ENCODE assay signal across 10 cellular contexts in genomic region chr5:143401253-143401845, GRCh38. TPM values are rescaled to one million over a fixed set of nuclear protein-coding genes. Genes with fewer than 3 reads are reported as not detected.
DNase-seq lines count a peak whose midpoint lies in the region; ATAC-seq and TF ChIP-seq lines count a peak whose summit lies in the region.
"Had no signal": no experiment of that assay in that cellular context is flagged by ENCODE, and none has a peak within 500 bp of the region (broad histone marks: within the 10 kb centered on the region; RNA-seq: fewer than 3 reads in every experiment).

No MANE protein-coding gene starts in this region.

- H3K9me3 ChIP-seq in Loucy (ENCODE audit: insufficient read depth, low read depth, low read length) (no peaks in the 10 kb centered on the region), neural cell (ENCODE audit: low read length) (no peaks in the 10 kb centered on the region)

- H3K4me1 ChIP-seq in Loucy (ENCODE audit: insufficient read depth, low read length, poor library complexity, severe bottlenecking), result peaks cover 51% of the 10 kb centered on the region

- no peak for TF ChIP-seq EP300 in neural cell (conservative IDR thresholded peaks at IDR 0.05; ENCODE audit: poor library complexity, severe bottlenecking)

- DNase-seq in CD14-positive monocyte (ENCODE audit: low spot score) (no peak), iPS-NIHi11 (ENCODE audit: low spot score) (no peak), NCI-H1105 (lab: John Stamatoyannopoulos, UW) (no peak)
- DNase-seq: NCI-H1092 had no signal

- H4K20me1 ChIP-seq in Loucy (ENCODE audit: insufficient read depth, low read length, poor library complexity, severe bottlenecking), result peaks cover 64% of the 10 kb centered on the region
- no peaks in the 10 kb centered on the region for H4K20me1 ChIP-seq in neural cell (ENCODE audit: insufficient read depth)

- peak overlapping the region; percentile 96 for H3K4me2 ChIP-seq in Loucy (ENCODE audit: low read depth, low read length, poor library complexity, severe bottlenecking)
- H3K4me2 ChIP-seq in neural cell (ENCODE audit: low read length), result no peak overlapping the region

- H2AFZ ChIP-seq in Loucy (ENCODE audit: low read length) (no peak overlapping the region), neural cell (ENCODE audit: low read depth, low read length) (no peak overlapping the region)

- no peak overlapping the region for H3K27ac ChIP-seq in neural cell (ENCODE audit: low read length)
- H3K27ac ChIP-seq: cardiac muscle cell had no signal

- no peaks in the 10 kb centered on the region for H3K27me3 Mint-ChIP-seq in CD14-positive monocyte (ENCODE audit: low read depth in 3 of 3)
- H3K27me3 Mint-ChIP-seq in dendritic cell treated with granulocyte-macrophage colony-stimulating factor and Interleukin-4, amounts not matched to agents 40 ng/mL and 50 ng/mL, for 4 days, result no peaks in the 10 kb centered on the region

- peaks cover 55% of the 10 kb centered on the region for H3K4me1 Mint-ChIP-seq in CD14-positive monocyte
- H3K4me1 Mint-ChIP-seq in dendritic cell treated with granulocyte-macrophage colony-stimulating factor and Interleukin-4, amounts not matched to agents 40 ng/mL and 50 ng/mL, for 4 days (ENCODE audit: low read depth), result peaks cover 48% of the 10 kb centered on the region

- peaks cover 25 to 26% of the 10 kb centered on the region in 2 donors for H3K36me3 Mint-ChIP-seq in CD14-positive monocyte
- peaks cover 30% of the 10 kb centered on the region for H3K36me3 Mint-ChIP-seq in dendritic cell treated with granulocyte-macrophage colony-stimulating factor and Interleukin-4, amounts not matched to agents 40 ng/mL and 50 ng/mL, for 4 days (ENCODE audit: low read depth)

- no peak for TF ChIP-seq CTCF in CD14-positive monocyte (IDR thresholded peaks at IDR 0.05)
- TF ChIP-seq CTCF in Loucy (conservative IDR thresholded peaks at IDR 0.05; ENCODE audit: low read length), result no peak
- no peak for TF ChIP-seq CTCF in neural cell (IDR thresholded peaks at IDR 0.05; ENCODE audit: poor library complexity, severe bottlenecking)

- H3K27ac Mint-ChIP-seq in CD14-positive monocyte, result no peak overlapping the region
- no peak overlapping the region for H3K27ac Mint-ChIP-seq in dendritic cell treated with granulocyte-macrophage colony-stimulating factor and Interleukin-4, amounts not matched to agents 40 ng/mL and 50 ng/mL, for 4 days

- no peaks in the 10 kb centered on the region for H3F3A ChIP-seq in Loucy (ENCODE audit: low read depth)
- H3F3A ChIP-seq in neural cell (ENCODE audit: insufficient read depth, low read length, poor library complexity, severe bottlenecking), result no peaks in the 10 kb centered on the region

- no peak for TF ChIP-seq RAD21 in neural cell (conservative IDR thresholded peaks at IDR 0.05)

- intact Hi-C loops in CD14-positive monocyte (cut with micrococcal nuclease), result loop anchor here (5.0 to 10.0 kb wide), 5 partner anchors 36 to 397 kb away; no protein-coding TSS in a partner anchor
- intact Hi-C loops in dendritic cell treated with granulocyte-macrophage colony-stimulating factor and Interleukin-4, amounts not matched to agents 40 ng/mL and 50 ng/mL, for 4 days (cut with micrococcal nuclease), result loop anchor here (5.0 to 10.0 kb wide), 6 partner anchors 163 to 763 kb away; no protein-coding TSS in a partner anchor

- peak overlapping the region; percentile 90 for H3K4me3 Mint-ChIP-seq in CD14-positive monocyte
- peak overlapping the region; percentile 88 for H3K4me3 Mint-ChIP-seq in dendritic cell treated with granulocyte-macrophage colony-stimulating factor and Interleukin-4, amounts not matched to agents 40 ng/mL and 50 ng/mL, for 4 days

- H3K4me3 ChIP-seq in Loucy (ENCODE audit: low read length, poor library complexity, severe bottlenecking) (peak overlapping the region; percentile 98), neural cell (ENCODE audit: low read length) (peak overlapping the region; percentile 9)

- no peaks in the 10 kb centered on the region; the same call in 1 of the 2 replicates for H3K36me3 ChIP-seq in Loucy (ENCODE audit: insufficient read depth, low read length)
- H3K36me3 ChIP-seq in neural cell (ENCODE audit: insufficient read depth, low read length), result no peaks in the 10 kb centered on the region
- H3K36me3 ChIP-seq: cardiac muscle cell had no signal

- H3K9me2 ChIP-seq in Loucy (replicated peaks; ENCODE audit: low read depth, low read length) (no peaks in the 10 kb centered on the region), neural cell (ENCODE audit: insufficient read depth, low read length) (no peaks in the 10 kb centered on the region)

- H3K9ac ChIP-seq in Loucy (ENCODE audit: low read depth, low read length, poor library complexity, severe bottlenecking) (peak overlapping the region; percentile 84), neural cell (ENCODE audit: low read length) (no peak overlapping the region)

- ATAC-seq in GM21576 (IDR thresholded peaks at IDR 0.05; ENCODE audit: unreplicated experiment) (no peak), HG02642 (IDR thresholded peaks at IDR 0.05; ENCODE audit: poor library complexity, unreplicated experiment) (no peak)

- H3K27me3 ChIP-seq in Loucy (ENCODE audit: insufficient read depth, low read length, poor library complexity, severe bottlenecking), result no peaks in the 10 kb centered on the region
- peaks cover 56% of the 10 kb centered on the region for H3K27me3 ChIP-seq in neural cell (ENCODE audit: insufficient read depth, low read depth, low read length)

- H3K79me2 ChIP-seq in Loucy (ENCODE audit: insufficient read depth, low read length) (peaks cover 70% of the 10 kb centered on the region), neural cell (replicated peaks; ENCODE audit: insufficient read depth, low read length) (no peaks in the 10 kb centered on the region)

- peaks cover 0 to 2% (median 0%) of the 10 kb centered on the region in 7 donors for H3K9me3 Mint-ChIP-seq in CD14-positive monocyte
- H3K9me3 Mint-ChIP-seq in dendritic cell treated with granulocyte-macrophage colony-stimulating factor and Interleukin-4, amounts not matched to agents 40 ng/mL and 50 ng/mL, for 4 days, result no peaks in the 10 kb centered on the region

TF ChIP-seq in neural cell, 6 proteins besides CTCF, POLR2A, EP300 and RAD21:
- no peak for TF ChIP-seq MXI1 (conservative IDR thresholded peaks at IDR 0.05; ENCODE audit: poor library complexity, severe bottlenecking)
- TF ChIP-seq EZH2 (IDR thresholded peaks at IDR 0.05; ENCODE audit: borderline replicate concordance, insufficient read depth, low read length, poor library complexity, severe bottlenecking), result no peak
- no peak for TF ChIP-seq REST (IDR thresholded peaks at IDR 0.05; ENCODE audit: borderline replicate concordance)
- no peak for TF ChIP-seq SMC3 (conservative IDR thresholded peaks at IDR 0.05; ENCODE audit: poor library complexity)
- no peak for TF ChIP-seq TAF1 (IDR thresholded peaks at IDR 0.05; ENCODE audit: low read depth)
- no peak for TF ChIP-seq POLR2AphosphoS5 (IDR thresholded peaks at IDR 0.05)

RNA-seq across cellular contexts. Expression of gene NR3C1, which starts 2.1 kb away (rescaled TPM):
- polyA plus RNA-seq in CD14-positive monocyte, result 10 to 100 TPM; 75.1 to 82.8 TPM
- 2.2 and 2.3 TPM in 2 replicates for polyA plus RNA-seq in neural cell
- 10.0 and 11.9 TPM in 2 replicates for polyA minus RNA-seq in neural cell

Comparison
In these comparisons a context has a peak if more than half of its experiments do, and no peak if none do; other contexts are left out.
1. RNA of gene NR3C1, which starts 2.1 kb away (polyA plus RNA-seq): 75.1 to 82.8 TPM in CD14-positive monocyte; 2.2 to 2.3 TPM in neural cell; every median in the first group is over 10 times any median in the second.